In the genomic region with DNA sequence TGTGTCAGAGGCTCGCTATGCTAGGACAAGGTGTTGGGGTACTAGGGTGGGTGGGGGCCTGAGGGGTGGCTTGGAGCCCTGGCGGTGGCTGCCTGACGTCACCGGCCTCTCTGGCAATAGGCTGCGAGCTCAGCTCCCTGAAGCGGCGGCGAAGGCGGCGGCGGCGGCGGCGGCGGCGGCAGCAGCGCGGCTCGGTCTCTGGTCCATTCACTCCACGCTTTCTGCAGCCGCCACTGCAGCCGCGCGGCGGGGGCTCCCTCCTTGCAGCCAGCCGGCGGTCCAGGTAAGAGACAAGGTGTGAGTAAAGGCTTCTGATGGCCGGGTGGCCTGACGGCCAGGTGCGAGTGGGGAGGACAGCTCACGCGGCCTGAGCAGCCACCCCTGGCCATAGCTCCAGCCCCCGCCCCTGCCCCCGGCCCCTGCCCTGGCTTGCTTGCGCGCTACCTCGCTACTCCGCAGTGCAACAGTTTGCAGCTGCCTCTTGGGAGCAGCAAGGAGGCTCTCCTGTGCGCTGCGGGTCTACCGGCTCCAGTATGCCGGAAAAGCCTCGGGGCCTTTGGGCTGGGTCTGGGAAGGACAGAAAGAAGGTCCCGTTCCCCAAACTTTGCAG, we compare ENCODE assay signal across 1 cellular context.
TF ChIP-seq lines count a peak whose summit lies in the region.

A gene (plus strand): TSS at position 210 of the 610 bp plus-strand sequence. CDS start 1,444 bp downstream, outside the sequence.

TF ChIP-seq in HepG2, 621 proteins besides CTCF, POLR2A, EP300 and RAD21 (continued from another document):
- TF ChIP-seq SKI (IDR thresholded peaks at IDR 0.05; ENCODE audit: partially characterized antibody), result no peak
- TF ChIP-seq TEAD2 (CRISPR knock-in tag; IDR thresholded peaks at IDR 0.05), result no peak
- TF ChIP-seq, protein P1, sequence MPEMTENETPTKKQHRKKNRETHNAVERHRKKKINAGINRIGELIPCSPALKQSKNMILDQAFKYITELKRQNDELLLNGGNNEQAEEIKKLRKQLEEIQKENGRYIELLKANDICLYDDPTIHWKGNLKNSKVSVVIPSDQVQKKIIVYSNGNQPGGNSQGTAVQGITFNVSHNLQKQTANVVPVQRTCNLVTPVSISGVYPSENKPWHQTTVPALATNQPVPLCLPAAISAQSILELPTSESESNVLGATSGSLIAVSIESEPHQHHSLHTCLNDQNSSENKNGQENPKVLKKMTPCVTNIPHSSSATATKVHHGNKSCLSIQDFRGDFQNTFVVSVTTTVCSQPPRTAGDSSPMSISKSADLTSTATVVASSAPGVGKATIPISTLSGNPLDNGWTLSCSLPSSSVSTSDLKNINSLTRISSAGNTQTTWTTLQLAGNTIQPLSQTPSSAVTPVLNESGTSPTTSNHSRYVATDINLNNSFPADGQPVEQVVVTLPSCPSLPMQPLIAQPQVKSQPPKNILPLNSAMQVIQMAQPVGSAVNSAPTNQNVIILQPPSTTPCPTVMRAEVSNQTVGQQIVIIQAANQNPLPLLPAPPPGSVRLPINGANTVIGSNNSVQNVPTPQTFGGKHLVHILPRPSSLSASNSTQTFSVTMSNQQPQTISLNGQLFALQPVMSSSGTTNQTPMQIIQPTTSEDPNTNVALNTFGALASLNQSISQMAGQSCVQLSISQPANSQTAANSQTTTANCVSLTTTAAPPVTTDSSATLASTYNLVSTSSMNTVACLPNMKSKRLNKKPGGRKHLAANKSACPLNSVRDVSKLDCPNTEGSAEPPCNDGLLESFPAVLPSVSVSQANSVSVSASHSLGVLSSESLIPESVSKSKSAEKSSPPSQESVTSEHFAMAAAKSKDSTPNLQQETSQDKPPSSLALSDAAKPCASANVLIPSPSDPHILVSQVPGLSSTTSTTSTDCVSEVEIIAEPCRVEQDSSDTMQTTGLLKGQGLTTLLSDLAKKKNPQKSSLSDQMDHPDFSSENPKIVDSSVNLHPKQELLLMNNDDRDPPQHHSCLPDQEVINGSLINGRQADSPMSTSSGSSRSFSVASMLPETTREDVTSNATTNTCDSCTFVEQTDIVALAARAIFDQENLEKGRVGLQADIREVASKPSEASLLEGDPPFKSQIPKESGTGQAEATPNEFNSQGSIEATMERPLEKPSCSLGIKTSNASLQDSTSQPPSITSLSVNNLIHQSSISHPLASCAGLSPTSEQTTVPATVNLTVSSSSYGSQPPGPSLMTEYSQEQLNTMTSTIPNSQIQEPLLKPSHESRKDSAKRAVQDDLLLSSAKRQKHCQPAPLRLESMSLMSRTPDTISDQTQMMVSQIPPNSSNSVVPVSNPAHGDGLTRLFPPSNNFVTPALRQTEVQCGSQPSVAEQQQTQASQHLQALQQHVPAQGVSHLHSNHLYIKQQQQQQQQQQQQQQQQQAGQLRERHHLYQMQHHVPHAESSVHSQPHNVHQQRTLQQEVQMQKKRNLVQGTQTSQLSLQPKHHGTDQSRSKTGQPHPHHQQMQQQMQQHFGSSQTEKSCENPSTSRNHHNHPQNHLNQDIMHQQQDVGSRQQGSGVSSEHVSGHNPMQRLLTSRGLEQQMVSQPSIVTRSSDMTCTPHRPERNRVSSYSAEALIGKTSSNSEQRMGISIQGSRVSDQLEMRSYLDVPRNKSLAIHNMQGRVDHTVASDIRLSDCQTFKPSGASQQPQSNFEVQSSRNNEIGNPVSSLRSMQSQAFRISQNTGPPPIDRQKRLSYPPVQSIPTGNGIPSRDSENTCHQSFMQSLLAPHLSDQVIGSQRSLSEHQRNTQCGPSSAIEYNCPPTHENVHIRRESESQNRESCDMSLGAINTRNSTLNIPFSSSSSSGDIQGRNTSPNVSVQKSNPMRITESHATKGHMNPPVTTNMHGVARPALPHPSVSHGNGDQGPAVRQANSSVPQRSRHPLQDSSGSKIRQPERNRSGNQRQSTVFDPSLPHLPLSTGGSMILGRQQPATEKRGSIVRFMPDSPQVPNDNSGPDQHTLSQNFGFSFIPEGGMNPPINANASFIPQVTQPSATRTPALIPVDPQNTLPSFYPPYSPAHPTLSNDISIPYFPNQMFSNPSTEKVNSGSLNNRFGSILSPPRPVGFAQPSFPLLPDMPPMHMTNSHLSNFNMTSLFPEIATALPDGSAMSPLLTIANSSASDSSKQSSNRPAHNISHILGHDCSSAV (CRISPR knock-in tag; IDR thresholded peaks at IDR 0.05; ENCODE audit: borderline replicate concordance), result no peak
- no peak for TF ChIP-seq ZNF335 (CRISPR knock-in tag; IDR thresholded peaks at IDR 0.05)
- TF ChIP-seq NAIF1 (CRISPR knock-in tag; IDR thresholded peaks at IDR 0.05; ENCODE audit: borderline replicate concordance), result no peak
- TF ChIP-seq EZH2 (conservative IDR thresholded peaks at IDR 0.05; ENCODE audit: low read depth, low read length), result no peak
- TF ChIP-seq NFE2L2 (IDR thresholded peaks at IDR 0.05; ENCODE audit: low read length), result no peak
